In genomic region chr19:27777242-27777641, GRCh38 we compare ENCODE assay signal across 16 cellular contexts.
A peak's percentile ranks its signal among the peaks of the same experiment; 100 is the strongest.
DNase-seq lines count a peak whose midpoint lies in the region; ATAC-seq and TF ChIP-seq lines count a peak whose summit lies in the region.
"Had no signal": no experiment of that assay in that cellular context is flagged by ENCODE, and none has a peak within 500 bp of the region (broad histone marks: within the 10 kb centered on the region; RNA-seq: fewer than 3 reads in every experiment).

No MANE protein-coding gene starts in this region.

- H3K27me3 ChIP-seq in left ventricle myocardium inferior (ENCODE audit: low read depth) (no peaks in the 10 kb centered on the region), WERI-Rb-1 (ENCODE audit: insufficient read depth, low read depth, severe bottlenecking) (no peaks in the 10 kb centered on the region)
- H3K27me3 ChIP-seq: BLaER1 treated with 17β-estradiol and CSF1 and Interleukin-3, amounts not matched to agents 10 nM and 100 nM had no signal

- peak overlapping the region; percentile 64 for H3K27ac Mint-ChIP-seq in glutamatergic neuron (ENCODE audit: unreplicated experiment)
- H3K27ac Mint-ChIP-seq: IgD-negative memory B cell had no signal

- DNase-seq in cardiac septum (ENCODE audit: low spot score) (peak; percentile 17), left ventricle myocardium inferior (no peak), WERI-Rb-1 (peak; percentile 36), glutamatergic neuron (no peak), GM03348 (ENCODE audit: low spot score) (no peak), GM10248 (ENCODE audit: extremely low spot score) (no peak), NCI-H226 (no peak)
- DNase-seq: 8988T; CD8-positive, alpha-beta memory T cell; DMS79 treated with DMSO at 0.1 percent for 48 hours had no signal

- H3K9me3 Mint-ChIP-seq in glutamatergic neuron (ENCODE audit: unreplicated experiment) = peaks cover 48% of the 10 kb centered on the region

- POLR2A ChIA-PET in GM10248 (lab: Yijun Ruan, JAX) = no interaction called here

- no peak overlapping the region for H3K27ac ChIP-seq in left ventricle myocardium inferior (replicated peaks)
- peak overlapping the region; percentile 83 for H3K27ac ChIP-seq in WERI-Rb-1
- H3K27ac ChIP-seq: BLaER1 treated with 17β-estradiol and CSF1 and Interleukin-3, amounts not matched to agents 10 nM and 100 nM had no signal

- H3K36me3 Mint-ChIP-seq in glutamatergic neuron (ENCODE audit: unreplicated experiment) = peaks cover 84% of the 10 kb centered on the region

- peaks cover 50% of the 10 kb centered on the region for H3K36me3 ChIP-seq in left ventricle myocardium inferior
- peaks cover 72% of the 10 kb centered on the region for H3K36me3 ChIP-seq in WERI-Rb-1
- H3K36me3 ChIP-seq: HAP-1 had no signal

- intact Hi-C loops in cardiac septum (cut with DNase I) = no loop called here
- intact Hi-C loops in left ventricle myocardium inferior (cut with micrococcal nuclease) = no loop called here

- H3K9me3 ChIP-seq in left ventricle myocardium inferior (replicated peaks) (peaks cover 5% of the 10 kb centered on the region), WERI-Rb-1 (ENCODE audit: severe bottlenecking) (peaks cover 33% of the 10 kb centered on the region)
- H3K9me3 ChIP-seq: HAP-1 had no signal

- H3K27me3 Mint-ChIP-seq in glutamatergic neuron (ENCODE audit: unreplicated experiment) = peaks cover 9% of the 10 kb centered on the region
- H3K27me3 Mint-ChIP-seq: IgD-negative memory B cell had no signal

- peaks cover 2% of the 10 kb centered on the region for H3K4me1 Mint-ChIP-seq in glutamatergic neuron (ENCODE audit: low read depth, unreplicated experiment)
- H3K4me1 Mint-ChIP-seq: CD8-positive, alpha-beta memory T cell had no signal

- no peak overlapping the region for H3K4me3 Mint-ChIP-seq in glutamatergic neuron (ENCODE audit: unreplicated experiment)
- H3K4me3 Mint-ChIP-seq: CD8-positive, alpha-beta memory T cell; IgD-negative memory B cell had no signal

- H3K4me1 ChIP-seq in left ventricle myocardium inferior = no peaks in the 10 kb centered on the region
- H3K4me1 ChIP-seq: Caco-2, HAP-1 had no signal

- H3K4me3 ChIP-seq in left ventricle myocardium inferior = no peak overlapping the region
- H3K4me3 ChIP-seq in WERI-Rb-1 (ENCODE audit: low read depth, low read length) = no peak overlapping the region
- H3K4me3 ChIP-seq: BLaER1 treated with 17β-estradiol and CSF1 and Interleukin-3, amounts not matched to agents 10 nM and 100 nM; HAP-1 had no signal

- no peak for TF ChIP-seq CTCF in left ventricle myocardium inferior (IDR thresholded peaks at IDR 0.05; ENCODE audit: borderline replicate concordance)
- TF ChIP-seq CTCF in WERI-Rb-1 (IDR thresholded peaks at IDR 0.05; ENCODE audit: low read depth, low read length) = no peak
- TF ChIP-seq CTCF in glutamatergic neuron (IDR thresholded peaks at IDR 0.05; ENCODE audit: partially characterized antibody, unreplicated experiment) = no peak
- no peak for TF ChIP-seq CTCF in GM10248 (IDR thresholded peaks at IDR 0.05; ENCODE audit: control extremely low read depth, extremely low read depth, low read depth, missing control alignments)

- CTCF ChIA-PET in GM10248 (lab: Yijun Ruan, JAX) = no interaction called here

- no peak for ATAC-seq in GM21447 (IDR thresholded peaks at IDR 0.05; ENCODE audit: unreplicated experiment)
- ATAC-seq: HepG2 had no signal

Comparison
In these comparisons a context has a peak if more than half of its experiments do, and no peak if none do; other contexts are left out.
1. DNase-seq: peak in cardiac septum (single experiment) and WERI-Rb-1 (single experiment); none in left ventricle myocardium inferior (single experiment), glutamatergic neuron (single experiment), GM03348 (single experiment), GM10248 (single experiment) and NCI-H226 (single experiment).